In the genomic region with DNA sequence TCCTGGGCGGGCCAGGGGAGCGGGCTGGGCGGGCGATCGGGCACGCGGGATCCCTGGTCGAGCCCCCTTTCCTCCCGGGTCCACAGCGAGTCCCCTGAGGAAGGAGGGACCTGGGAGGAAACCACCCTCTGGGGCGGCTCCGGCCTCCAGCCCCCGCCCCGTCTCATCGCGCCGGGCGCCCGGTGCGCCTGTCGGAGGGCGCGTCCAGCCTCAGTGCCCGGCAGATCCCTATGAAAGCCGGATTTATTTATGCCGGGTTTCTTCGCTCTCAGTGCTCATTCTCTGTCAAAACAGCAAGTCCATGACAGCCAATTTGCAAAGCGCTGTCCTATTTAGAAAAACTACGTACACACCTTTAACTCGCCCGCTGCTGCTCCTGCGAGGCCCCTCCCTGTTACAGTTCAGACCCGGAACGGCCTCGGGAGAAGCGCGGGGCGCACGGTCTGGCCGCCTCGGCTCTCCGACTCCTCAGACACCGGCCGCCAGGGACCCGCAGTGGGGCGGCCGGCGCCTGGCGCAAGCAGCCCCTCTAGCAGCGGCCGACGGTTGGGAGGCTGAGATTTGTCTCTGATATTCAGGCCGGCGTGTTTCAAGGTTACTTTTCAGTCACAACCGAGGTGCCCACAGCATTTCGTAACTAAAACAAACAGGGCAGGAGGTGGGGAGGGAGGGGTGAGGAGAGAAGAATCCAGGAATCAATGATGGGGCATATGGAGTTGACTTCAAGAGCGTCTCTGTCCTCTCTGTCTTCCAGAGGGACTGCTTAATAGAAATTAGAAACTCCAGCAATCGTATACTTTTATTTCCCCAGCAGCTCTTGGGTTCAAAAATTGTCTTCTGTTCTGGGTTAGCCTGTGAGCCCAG, we compare ENCODE assay signal across 11 cellular contexts. TPM values are rescaled to one million over a fixed set of nuclear protein-coding genes. Genes with fewer than 3 reads are reported as not detected.
DNase-seq lines count a peak whose midpoint lies in the region; ATAC-seq and TF ChIP-seq lines count a peak whose summit lies in the region.
"Had no signal": no experiment of that assay in that cellular context is flagged by ENCODE, and none has a peak within 500 bp of the region (broad histone marks: within the 10 kb centered on the region; RNA-seq: fewer than 3 reads in every experiment).

No MANE protein-coding gene starts in this region.

- H3K4me3 Mint-ChIP-seq in T-helper 17 cell: no peak overlapping the region
- H3K4me3 Mint-ChIP-seq: stimulated activated naive CD8-positive, alpha-beta T cell treated with anti-CD3 and anti-CD28 coated beads, Interleukin-15, amount 100 ng/mL, for 72 hours had no signal

- no peaks in the 10 kb centered on the region for H3K36me3 Mint-ChIP-seq in T-helper 17 cell (ENCODE audit: low read depth)

- H3K4me1 ChIP-seq in esophagus squamous epithelium: peaks cover 19 to 49% (median 27%) of the 10 kb centered on the region in 3 donors
- H3K4me1 ChIP-seq in prostate gland (replicated peaks): no peaks in the 10 kb centered on the region

- TF ChIP-seq CTCF in esophagus squamous epithelium (IDR thresholded peaks at IDR 0.05) (no peak), prostate gland (IDR thresholded peaks at IDR 0.05) (no peak)

- TF ChIP-seq POLR2A in esophagus squamous epithelium (IDR thresholded peaks at IDR 0.05) (no peak), prostate gland (IDR thresholded peaks at IDR 0.05) (no peak)

- ATAC-seq in T-helper 17 cell (no peak), GM21367 (IDR thresholded peaks at IDR 0.05; ENCODE audit: unreplicated experiment) (no peak)
- ATAC-seq: stimulated activated naive CD8-positive, alpha-beta T cell treated with anti-CD3 and anti-CD28 coated beads, Interleukin-15, amount 100 ng/mL, for 72 hours had no signal

- H3K27ac ChIP-seq in esophagus squamous epithelium (no peak overlapping the region), prostate gland (no peak overlapping the region)
- H3K27ac ChIP-seq: KMS-11 had no signal

- H3K4me3 ChIP-seq in esophagus squamous epithelium (peak overlapping the region; percentile 1 to 58 (median 16)), prostate gland (peak overlapping the region; percentile 3 to 19)

- peaks cover 42% of the 10 kb centered on the region for H3K27me3 Mint-ChIP-seq in T-helper 17 cell

- H3K27me3 ChIP-seq in esophagus squamous epithelium: peaks cover 14 to 100% (median 29%) of the 10 kb centered on the region in 4 donors
- peaks cover 42% of the 10 kb centered on the region for H3K27me3 ChIP-seq in prostate gland (replicated peaks; ENCODE audit: insufficient read depth)

- 3 to 36% methylated on average over 12 to 22 of the region's 58 CpGs for WGBS in esophagus squamous epithelium, 2 donors
- WGBS in prostate gland: 4% methylated on average over 45 of the region's 58 CpGs

- DNase-seq in HPDE6-E6E7 (ENCODE audit: extremely low spot score): peak; percentile 53
- DNase-seq in NCI-H748 treated with DMSO at 0.1 percent for 48 hours (lab: John Stamatoyannopoulos, UW): peak; percentile 93
- DNase-seq in esophagus squamous epithelium (lab: John Stamatoyannopoulos, UW): no peak
- no peak for DNase-seq in prostate gland (ENCODE audit: low spot score)
- no peak for DNase-seq in T-helper 17 cell
- DNase-seq in NCI-H2171 treated with DMSO at 0.1 percent for 48 hours (lab: John Stamatoyannopoulos, UW): no peak
- DNase-seq: DMS79; stimulated activated naive CD8-positive, alpha-beta T cell treated with anti-CD3 and anti-CD28 coated beads, Interleukin-15, amount 100 ng/mL, for 72 hours had no signal

- intact Hi-C loops in esophagus squamous epithelium (cut with DNase I): loop anchor here (5.0 kb wide), 1 partner anchor 248 kb away; no protein-coding TSS in a partner anchor
- intact Hi-C loops in prostate gland (cut with DNase I): no loop called here

- H3K27ac Mint-ChIP-seq in T-helper 17 cell: no peak overlapping the region

- no peaks in the 10 kb centered on the region for H3K4me1 Mint-ChIP-seq in T-helper 17 cell

- no peaks in the 10 kb centered on the region for H3K9me3 ChIP-seq in esophagus squamous epithelium
- no peaks in the 10 kb centered on the region for H3K9me3 ChIP-seq in prostate gland
- no peaks in the 10 kb centered on the region for H3K9me3 ChIP-seq in T-helper 17 cell (ENCODE audit: control insufficient read depth, low read length, poor library complexity, severe bottlenecking)

- H3K36me3 ChIP-seq in esophagus squamous epithelium (no peaks in the 10 kb centered on the region), prostate gland (no peaks in the 10 kb centered on the region)

RNA-seq across cellular contexts. Expression of gene FOXA2, which starts 0.8 kb away (rescaled TPM):
- under 1 TPM in 1 of 4 donors, not detected in 3; 0.13 TPM for total RNA-seq in esophagus squamous epithelium
- total RNA-seq in prostate gland: under 1 TPM; 0.34 to 0.59 TPM
- not detected for total RNA-seq in T-helper 17 cell
- total RNA-seq: fibroblast of lung had no signal

Comparison
In these comparisons a context has a peak if more than half of its experiments do, and no peak if none do; other contexts are left out.
1. DNase-seq: peak in HPDE6-E6E7 (single experiment) and NCI-H748 treated with DMSO at 0.1 percent for 48 hours (single experiment); none in esophagus squamous epithelium (single experiment), prostate gland (single experiment), T-helper 17 cell (0 of 3) and NCI-H2171 treated with DMSO at 0.1 percent for 48 hours (single experiment).